1 cellular context compared by ENCODE assay signal in the genomic region with DNA sequence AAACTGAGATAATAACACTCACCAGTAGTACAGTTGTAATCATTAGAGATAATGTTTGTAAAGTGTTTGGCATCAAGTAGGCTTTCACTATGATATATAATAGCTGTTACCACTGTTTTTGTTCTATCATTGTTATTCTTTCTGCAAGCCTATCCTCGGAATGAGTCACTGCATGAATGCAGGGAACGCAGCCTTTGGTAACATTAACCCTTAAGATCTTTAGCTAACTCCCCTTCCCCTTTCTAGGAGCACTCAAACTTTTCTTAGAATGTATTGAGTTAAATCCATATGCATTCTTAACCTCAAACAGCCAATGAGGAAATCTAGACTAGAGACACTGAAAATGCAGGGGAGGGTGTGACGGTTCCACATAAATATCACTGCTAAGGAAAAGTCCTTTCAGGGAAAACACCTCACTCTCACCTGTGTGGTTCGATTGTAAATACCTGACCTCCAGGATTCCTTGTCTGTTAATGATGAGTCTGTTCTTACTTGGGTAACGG.
TF ChIP-seq lines count a peak whose summit lies in the region.

No MANE protein-coding gene starts in this region.

TF ChIP-seq in HCT116, 20 proteins besides CTCF, POLR2A, EP300 and RAD21:
- no peak for TF ChIP-seq SRF (IDR thresholded peaks at IDR 0.05; ENCODE audit: low read depth)
- TF ChIP-seq FOSL1 (IDR thresholded peaks at IDR 0.05; ENCODE audit: low read depth): no peak
- no peak for TF ChIP-seq TCF7L2 (IDR thresholded peaks at IDR 0.05; ENCODE audit: borderline replicate concordance, extremely low read depth, insufficient read depth, insufficient read length)
- TF ChIP-seq, protein P1, sequence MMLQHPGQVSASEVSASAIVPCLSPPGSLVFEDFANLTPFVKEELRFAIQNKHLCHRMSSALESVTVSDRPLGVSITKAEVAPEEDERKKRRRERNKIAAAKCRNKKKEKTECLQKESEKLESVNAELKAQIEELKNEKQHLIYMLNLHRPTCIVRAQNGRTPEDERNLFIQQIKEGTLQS (IDR thresholded peaks at IDR 0.05): no peak
- TF ChIP-seq POLR2AphosphoS5 (IDR thresholded peaks at IDR 0.05; ENCODE audit: low read depth, low read length): no peak
- no peak for TF ChIP-seq YY1 (IDR thresholded peaks at IDR 0.05; ENCODE audit: extremely low read depth, insufficient replicate concordance, low read depth, low read length)
- TF ChIP-seq CEBPB (IDR thresholded peaks at IDR 0.05; ENCODE audit: low read depth): no peak
- no peak for TF ChIP-seq SP1 (IDR thresholded peaks at IDR 0.05; ENCODE audit: low read depth)
- TF ChIP-seq EZH2 (IDR thresholded peaks at IDR 0.05): no peak
- TF ChIP-seq, protein P2, sequence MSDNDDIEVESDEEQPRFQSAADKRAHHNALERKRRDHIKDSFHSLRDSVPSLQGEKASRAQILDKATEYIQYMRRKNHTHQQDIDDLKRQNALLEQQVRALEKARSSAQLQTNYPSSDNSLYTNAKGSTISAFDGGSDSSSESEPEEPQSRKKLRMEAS (IDR thresholded peaks at IDR 0.05): no peak
- no peak for TF ChIP-seq ELF1 (IDR thresholded peaks at IDR 0.05; ENCODE audit: borderline replicate concordance, low read depth)
- TF ChIP-seq JUND (IDR thresholded peaks at IDR 0.05): no peak
